ENCODE assay signal across 1 cellular context in the genomic region with DNA sequence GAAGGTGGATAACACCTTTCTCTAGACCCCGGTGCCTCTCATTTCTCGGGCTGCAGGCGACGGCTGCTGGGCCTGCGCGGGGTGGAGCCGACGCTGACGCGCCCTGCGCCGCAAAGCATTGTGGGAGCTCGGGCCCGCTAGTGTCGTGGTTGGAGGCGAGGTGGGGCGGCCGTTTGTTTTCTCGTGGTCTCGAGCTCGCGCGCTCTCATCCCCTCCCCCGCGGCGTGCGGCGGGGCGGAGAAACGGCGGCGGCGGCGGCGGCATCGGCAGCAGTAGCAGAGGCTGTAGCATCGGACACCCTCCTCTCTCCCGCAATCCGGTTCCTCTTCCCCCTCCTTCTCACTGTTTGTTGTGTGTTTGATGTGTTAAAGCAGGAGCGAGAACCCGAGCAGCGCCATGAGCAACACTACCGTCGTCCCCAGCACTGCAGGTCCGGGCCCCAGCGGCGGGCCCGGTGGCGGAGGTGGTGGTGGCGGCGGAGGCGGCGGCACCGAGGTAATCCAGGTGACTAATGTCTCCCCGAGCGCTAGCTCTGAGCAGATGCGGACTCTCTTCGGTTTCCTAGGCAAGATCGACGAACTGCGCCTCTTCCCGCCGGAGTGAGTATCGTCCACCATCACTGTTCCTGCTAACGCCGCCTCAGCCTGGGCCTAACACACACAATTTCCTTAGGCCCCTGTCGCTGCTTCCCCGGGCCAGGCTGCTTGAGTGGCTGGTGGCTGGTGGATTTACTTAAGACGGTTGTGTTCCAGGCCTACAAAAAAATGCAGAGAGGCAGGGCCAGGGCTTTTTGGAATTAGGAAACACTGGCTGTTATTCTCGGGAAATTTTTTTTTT.
TF ChIP-seq lines count a peak whose summit lies in the region.

A gene with protein sequence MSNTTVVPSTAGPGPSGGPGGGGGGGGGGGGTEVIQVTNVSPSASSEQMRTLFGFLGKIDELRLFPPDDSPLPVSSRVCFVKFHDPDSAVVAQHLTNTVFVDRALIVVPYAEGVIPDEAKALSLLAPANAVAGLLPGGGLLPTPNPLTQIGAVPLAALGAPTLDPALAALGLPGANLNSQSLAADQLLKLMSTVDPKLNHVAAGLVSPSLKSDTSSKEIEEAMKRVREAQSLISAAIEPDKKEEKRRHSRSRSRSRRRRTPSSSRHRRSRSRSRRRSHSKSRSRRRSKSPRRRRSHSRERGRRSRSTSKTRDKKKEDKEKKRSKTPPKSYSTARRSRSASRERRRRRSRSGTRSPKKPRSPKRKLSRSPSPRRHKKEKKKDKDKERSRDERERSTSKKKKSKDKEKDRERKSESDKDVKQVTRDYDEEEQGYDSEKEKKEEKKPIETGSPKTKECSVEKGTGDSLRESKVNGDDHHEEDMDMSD (plus strand): TSS at position 140 of the 837 bp plus-strand sequence. CDS start 257 bp downstream, at position 397.

TF ChIP-seq in K562, 482 proteins besides CTCF, POLR2A, EP300 and RAD21 (continued from another document and continues in another):
- TF ChIP-seq CC2D1A (IDR thresholded peaks at IDR 0.05) (no peak), CREBBP (IDR thresholded peaks at IDR 0.05; ENCODE audit: low read depth, low read length) (no peak), LEF1 (IDR thresholded peaks at IDR 0.05) (no peak), ARID1B (IDR thresholded peaks at IDR 0.05) (peak; percentile 20; the same call in 1 of the 2 replicates), RUNX1 (IDR thresholded peaks at IDR 0.05; ENCODE audit: low read depth) (0 out of 2 replicates have a peak, but pooled peaks have one; percentile 42), FOXM1 (IDR thresholded peaks at IDR 0.05; ENCODE audit: low read depth) (no peak), FOXM1 (CRISPR knock-in tag; IDR thresholded peaks at IDR 0.05; ENCODE audit: low read depth) (peak; percentile 57; the same call in 1 of the 2 replicates), ZNF695 (CRISPR knock-in tag; IDR thresholded peaks at IDR 0.05) (no peak), ETV1 (tag; conservative IDR thresholded peaks at IDR 0.05; ENCODE audit: low read depth) (no peak), HEY1 (CRISPR knock-in tag; IDR thresholded peaks at IDR 0.05; ENCODE audit: borderline replicate concordance) (no peak), KLF16 (IDR thresholded peaks at IDR 0.05) (no peak), ZNF444 (CRISPR knock-in tag; IDR thresholded peaks at IDR 0.05) (no peak), RBBP5 (IDR thresholded peaks at IDR 0.05; ENCODE audit: borderline replicate concordance, insufficient read depth, low read length, poor library complexity, severe bottlenecking) (peak; percentile 85), RBM39 (optimal IDR thresholded peaks at IDR 0.05; ENCODE audit: low read depth, low read length) (no peak), NCOR1 (IDR thresholded peaks at IDR 0.05) (no peak), OTX1 (CRISPR knock-in tag; IDR thresholded peaks at IDR 0.05) (no peak), STAT5B (CRISPR knock-in tag; IDR thresholded peaks at IDR 0.05) (no peak), FOSL1 (tag; conservative IDR thresholded peaks at IDR 0.05) (no peak), POLR2H (tag; IDR thresholded peaks at IDR 0.05; ENCODE audit: low read depth) (peak; percentile 81), SETDB1 (IDR thresholded peaks at IDR 0.05; ENCODE audit: low read length) (peak; percentile 50), ILF3 (IDR thresholded peaks at IDR 0.05; ENCODE audit: borderline replicate concordance) (no peak; the same call in 1 of the 2 replicates), COPS2 (conservative IDR thresholded peaks at IDR 0.05) (no peak), CBX5 (IDR thresholded peaks at IDR 0.05; ENCODE audit: borderline replicate concordance, low read depth) (0 out of 2 replicates have a peak, but pooled peaks have one; percentile 14), SP2 (IDR thresholded peaks at IDR 0.05; ENCODE audit: extremely low read depth, low read depth, low read length, poor library complexity, severe bottlenecking) (no peak), ZNF263 (CRISPR knock-in tag; IDR thresholded peaks at IDR 0.05; ENCODE audit: borderline replicate concordance) (peak; percentile 67; the same call in 1 of the 2 replicates), STAT5A (IDR thresholded peaks at IDR 0.05; ENCODE audit: borderline replicate concordance, low read length) (no peak), ZNF146 (CRISPR knock-in tag; IDR thresholded peaks at IDR 0.05; ENCODE audit: unreplicated experiment) (no peak), RBM15 (IDR thresholded peaks at IDR 0.05; ENCODE audit: insufficient read depth, low read length) (no peak), BRD9 (IDR thresholded peaks at IDR 0.05; ENCODE audit: low read depth, partially characterized antibody) (no peak), MYNN (IDR thresholded peaks at IDR 0.05) (no peak), MYNN (CRISPR knock-in tag; IDR thresholded peaks at IDR 0.05) (no peak)
- TF ChIP-seq, protein P1, sequence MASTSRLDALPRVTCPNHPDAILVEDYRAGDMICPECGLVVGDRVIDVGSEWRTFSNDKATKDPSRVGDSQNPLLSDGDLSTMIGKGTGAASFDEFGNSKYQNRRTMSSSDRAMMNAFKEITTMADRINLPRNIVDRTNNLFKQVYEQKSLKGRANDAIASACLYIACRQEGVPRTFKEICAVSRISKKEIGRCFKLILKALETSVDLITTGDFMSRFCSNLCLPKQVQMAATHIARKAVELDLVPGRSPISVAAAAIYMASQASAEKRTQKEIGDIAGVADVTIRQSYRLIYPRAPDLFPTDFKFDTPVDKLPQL (IDR thresholded peaks at IDR 0.05; ENCODE audit: extremely low read depth, insufficient read length) = peak; percentile 21
- TF ChIP-seq, protein P2, sequence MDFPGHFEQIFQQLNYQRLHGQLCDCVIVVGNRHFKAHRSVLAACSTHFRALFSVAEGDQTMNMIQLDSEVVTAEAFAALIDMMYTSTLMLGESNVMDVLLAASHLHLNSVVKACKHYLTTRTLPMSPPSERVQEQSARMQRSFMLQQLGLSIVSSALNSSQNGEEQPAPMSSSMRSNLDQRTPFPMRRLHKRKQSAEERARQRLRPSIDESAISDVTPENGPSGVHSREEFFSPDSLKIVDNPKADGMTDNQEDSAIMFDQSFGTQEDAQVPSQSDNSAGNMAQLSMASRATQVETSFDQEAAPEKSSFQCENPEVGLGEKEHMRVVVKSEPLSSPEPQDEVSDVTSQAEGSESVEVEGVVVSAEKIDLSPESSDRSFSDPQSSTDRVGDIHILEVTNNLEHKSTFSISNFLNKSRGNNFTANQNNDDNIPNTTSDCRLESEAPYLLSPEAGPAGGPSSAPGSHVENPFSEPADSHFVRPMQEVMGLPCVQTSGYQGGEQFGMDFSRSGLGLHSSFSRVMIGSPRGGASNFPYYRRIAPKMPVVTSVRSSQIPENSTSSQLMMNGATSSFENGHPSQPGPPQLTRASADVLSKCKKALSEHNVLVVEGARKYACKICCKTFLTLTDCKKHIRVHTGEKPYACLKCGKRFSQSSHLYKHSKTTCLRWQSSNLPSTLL (IDR thresholded peaks at IDR 0.05) = no peak
- TF ChIP-seq, protein P3, sequence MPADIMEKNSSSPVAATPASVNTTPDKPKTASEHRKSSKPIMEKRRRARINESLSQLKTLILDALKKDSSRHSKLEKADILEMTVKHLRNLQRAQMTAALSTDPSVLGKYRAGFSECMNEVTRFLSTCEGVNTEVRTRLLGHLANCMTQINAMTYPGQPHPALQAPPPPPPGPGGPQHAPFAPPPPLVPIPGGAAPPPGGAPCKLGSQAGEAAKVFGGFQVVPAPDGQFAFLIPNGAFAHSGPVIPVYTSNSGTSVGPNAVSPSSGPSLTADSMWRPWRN (IDR thresholded peaks at IDR 0.05; ENCODE audit: low read depth) = peak; percentile 53; the same call in 1 of the 2 replicates
- TF ChIP-seq, protein P4, sequence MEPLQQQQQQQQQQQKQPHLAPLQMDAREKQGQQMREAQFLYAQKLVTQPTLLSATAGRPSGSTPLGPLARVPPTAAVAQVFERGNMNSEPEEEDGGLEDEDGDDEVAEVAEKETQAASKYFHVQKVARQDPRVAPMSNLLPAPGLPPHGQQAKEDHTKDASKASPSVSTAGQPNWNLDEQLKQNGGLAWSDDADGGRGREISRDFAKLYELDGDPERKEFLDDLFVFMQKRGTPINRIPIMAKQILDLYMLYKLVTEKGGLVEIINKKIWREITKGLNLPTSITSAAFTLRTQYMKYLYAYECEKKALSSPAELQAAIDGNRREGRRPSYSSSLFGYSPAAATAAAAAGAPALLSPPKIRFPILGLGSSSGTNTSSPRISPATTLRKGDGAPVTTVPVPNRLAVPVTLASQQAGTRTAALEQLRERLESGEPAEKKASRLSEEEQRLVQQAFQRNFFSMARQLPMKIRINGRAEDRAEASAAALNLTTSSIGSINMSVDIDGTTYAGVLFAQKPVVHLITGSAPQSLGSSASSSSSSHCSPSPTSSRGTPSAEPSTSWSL (CRISPR knock-in tag; IDR thresholded peaks at IDR 0.05; ENCODE audit: borderline replicate concordance) = no peak
- TF ChIP-seq, protein P5, sequence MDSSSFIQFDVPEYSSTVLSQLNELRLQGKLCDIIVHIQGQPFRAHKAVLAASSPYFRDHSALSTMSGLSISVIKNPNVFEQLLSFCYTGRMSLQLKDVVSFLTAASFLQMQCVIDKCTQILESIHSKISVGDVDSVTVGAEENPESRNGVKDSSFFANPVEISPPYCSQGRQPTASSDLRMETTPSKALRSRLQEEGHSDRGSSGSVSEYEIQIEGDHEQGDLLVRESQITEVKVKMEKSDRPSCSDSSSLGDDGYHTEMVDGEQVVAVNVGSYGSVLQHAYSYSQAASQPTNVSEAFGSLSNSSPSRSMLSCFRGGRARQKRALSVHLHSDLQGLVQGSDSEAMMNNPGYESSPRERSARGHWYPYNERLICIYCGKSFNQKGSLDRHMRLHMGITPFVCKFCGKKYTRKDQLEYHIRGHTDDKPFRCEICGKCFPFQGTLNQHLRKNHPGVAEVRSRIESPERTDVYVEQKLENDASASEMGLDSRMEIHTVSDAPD (CRISPR knock-in tag; IDR thresholded peaks at IDR 0.05) = no peak
- TF ChIP-seq, protein P6, sequence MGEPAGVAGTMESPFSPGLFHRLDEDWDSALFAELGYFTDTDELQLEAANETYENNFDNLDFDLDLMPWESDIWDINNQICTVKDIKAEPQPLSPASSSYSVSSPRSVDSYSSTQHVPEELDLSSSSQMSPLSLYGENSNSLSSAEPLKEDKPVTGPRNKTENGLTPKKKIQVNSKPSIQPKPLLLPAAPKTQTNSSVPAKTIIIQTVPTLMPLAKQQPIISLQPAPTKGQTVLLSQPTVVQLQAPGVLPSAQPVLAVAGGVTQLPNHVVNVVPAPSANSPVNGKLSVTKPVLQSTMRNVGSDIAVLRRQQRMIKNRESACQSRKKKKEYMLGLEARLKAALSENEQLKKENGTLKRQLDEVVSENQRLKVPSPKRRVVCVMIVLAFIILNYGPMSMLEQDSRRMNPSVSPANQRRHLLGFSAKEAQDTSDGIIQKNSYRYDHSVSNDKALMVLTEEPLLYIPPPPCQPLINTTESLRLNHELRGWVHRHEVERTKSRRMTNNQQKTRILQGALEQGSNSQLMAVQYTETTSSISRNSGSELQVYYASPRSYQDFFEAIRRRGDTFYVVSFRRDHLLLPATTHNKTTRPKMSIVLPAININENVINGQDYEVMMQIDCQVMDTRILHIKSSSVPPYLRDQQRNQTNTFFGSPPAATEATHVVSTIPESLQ (CRISPR knock-in tag; IDR thresholded peaks at IDR 0.05) = peak; percentile 57; the same call in 1 of the 2 replicates
- TF ChIP-seq, protein P7, sequence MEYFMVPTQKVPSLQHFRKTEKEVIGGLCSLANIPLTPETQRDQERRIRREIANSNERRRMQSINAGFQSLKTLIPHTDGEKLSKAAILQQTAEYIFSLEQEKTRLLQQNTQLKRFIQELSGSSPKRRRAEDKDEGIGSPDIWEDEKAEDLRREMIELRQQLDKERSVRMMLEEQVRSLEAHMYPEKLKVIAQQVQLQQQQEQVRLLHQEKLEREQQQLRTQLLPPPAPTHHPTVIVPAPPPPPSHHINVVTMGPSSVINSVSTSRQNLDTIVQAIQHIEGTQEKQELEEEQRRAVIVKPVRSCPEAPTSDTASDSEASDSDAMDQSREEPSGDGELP (CRISPR knock-in tag; IDR thresholded peaks at IDR 0.05; ENCODE audit: borderline replicate concordance) = peak; percentile 77; the same call in 1 of the 2 replicates
- TF ChIP-seq, protein P8, sequence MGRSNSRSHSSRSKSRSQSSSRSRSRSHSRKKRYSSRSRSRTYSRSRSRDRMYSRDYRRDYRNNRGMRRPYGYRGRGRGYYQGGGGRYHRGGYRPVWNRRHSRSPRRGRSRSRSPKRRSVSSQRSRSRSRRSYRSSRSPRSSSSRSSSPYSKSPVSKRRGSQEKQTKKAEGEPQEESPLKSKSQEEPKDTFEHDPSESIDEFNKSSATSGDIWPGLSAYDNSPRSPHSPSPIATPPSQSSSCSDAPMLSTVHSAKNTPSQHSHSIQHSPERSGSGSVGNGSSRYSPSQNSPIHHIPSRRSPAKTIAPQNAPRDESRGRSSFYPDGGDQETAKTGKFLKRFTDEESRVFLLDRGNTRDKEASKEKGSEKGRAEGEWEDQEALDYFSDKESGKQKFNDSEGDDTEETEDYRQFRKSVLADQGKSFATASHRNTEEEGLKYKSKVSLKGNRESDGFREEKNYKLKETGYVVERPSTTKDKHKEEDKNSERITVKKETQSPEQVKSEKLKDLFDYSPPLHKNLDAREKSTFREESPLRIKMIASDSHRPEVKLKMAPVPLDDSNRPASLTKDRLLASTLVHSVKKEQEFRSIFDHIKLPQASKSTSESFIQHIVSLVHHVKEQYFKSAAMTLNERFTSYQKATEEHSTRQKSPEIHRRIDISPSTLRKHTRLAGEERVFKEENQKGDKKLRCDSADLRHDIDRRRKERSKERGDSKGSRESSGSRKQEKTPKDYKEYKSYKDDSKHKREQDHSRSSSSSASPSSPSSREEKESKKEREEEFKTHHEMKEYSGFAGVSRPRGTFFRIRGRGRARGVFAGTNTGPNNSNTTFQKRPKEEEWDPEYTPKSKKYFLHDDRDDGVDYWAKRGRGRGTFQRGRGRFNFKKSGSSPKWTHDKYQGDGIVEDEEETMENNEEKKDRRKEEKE (IDR thresholded peaks at IDR 0.05; ENCODE audit: borderline replicate concordance in 1 of 2, control insufficient read depth in 1 of 2, low read depth in 2 of 2, low read length in 1 of 2) = no peak
- TF ChIP-seq, protein P9, sequence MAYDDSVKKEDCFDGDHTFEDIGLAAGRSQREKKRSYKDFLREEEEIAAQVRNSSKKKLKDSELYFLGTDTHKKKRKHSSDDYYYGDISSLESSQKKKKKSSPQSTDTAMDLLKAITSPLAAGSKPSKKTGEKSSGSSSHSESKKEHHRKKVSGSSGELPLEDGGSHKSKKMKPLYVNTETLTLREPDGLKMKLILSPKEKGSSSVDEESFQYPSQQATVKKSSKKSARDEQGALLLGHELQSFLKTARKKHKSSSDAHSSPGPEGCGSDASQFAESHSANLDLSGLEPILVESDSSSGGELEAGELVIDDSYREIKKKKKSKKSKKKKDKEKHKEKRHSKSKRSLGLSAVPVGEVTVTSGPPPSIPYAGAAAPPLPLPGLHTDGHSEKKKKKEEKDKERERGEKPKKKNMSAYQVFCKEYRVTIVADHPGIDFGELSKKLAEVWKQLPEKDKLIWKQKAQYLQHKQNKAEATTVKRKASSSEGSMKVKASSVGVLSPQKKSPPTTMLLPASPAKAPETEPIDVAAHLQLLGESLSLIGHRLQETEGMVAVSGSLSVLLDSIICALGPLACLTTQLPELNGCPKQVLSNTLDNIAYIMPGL (CRISPR knock-in tag; IDR thresholded peaks at IDR 0.05) = peak; percentile 48; the same call in 1 of the 2 replicates
- TF ChIP-seq, protein P10, sequence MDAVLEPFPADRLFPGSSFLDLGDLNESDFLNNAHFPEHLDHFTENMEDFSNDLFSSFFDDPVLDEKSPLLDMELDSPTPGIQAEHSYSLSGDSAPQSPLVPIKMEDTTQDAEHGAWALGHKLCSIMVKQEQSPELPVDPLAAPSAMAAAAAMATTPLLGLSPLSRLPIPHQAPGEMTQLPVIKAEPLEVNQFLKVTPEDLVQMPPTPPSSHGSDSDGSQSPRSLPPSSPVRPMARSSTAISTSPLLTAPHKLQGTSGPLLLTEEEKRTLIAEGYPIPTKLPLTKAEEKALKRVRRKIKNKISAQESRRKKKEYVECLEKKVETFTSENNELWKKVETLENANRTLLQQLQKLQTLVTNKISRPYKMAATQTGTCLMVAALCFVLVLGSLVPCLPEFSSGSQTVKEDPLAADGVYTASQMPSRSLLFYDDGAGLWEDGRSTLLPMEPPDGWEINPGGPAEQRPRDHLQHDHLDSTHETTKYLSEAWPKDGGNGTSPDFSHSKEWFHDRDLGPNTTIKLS (IDR thresholded peaks at IDR 0.05; ENCODE audit: borderline replicate concordance, low read depth) = peak; percentile 23; the same call in 1 of the 2 replicates
